ENCODE assay signal across 20 cellular contexts in the genomic region with DNA sequence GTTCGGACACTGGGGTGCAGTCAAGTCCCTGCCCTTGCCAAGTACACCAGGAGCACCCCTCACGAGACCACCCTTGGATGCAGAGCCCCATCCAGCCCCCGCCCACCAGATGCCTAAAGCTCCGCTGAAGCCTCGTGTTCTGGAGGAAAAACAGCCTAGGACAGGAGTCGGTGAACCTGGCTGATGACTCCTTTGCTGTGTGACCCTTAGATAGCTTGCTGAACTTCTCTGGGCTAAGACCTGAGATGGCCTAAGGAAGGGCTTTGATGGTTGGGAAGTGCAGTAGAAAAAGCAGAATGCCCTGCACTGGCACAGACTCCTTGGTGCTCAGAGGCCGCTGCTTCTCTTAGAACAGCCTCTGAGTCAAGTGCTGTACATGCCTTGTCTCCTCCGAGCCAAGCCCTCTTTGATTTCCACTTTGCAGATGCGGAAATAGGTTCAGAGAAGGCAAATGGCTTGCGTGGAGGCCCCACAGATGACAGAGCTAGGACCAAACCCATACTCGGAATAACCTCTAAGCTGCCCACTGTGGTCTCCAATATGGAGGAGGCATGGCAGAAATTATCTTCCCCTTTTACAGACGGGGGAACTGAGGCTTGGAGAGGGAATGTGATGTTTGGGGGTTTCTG.
"Had no signal": no experiment of that assay in that cellular context is flagged by ENCODE, and none has a peak within 500 bp of the region (broad histone marks: within the 10 kb centered on the region; RNA-seq: fewer than 3 reads in every experiment).

No MANE protein-coding gene starts in this region.

- H3K27ac ChIP-seq: colonic mucosa, heart left ventricle, ovary, right atrium auricular region, stomach, thyroid gland had no signal

- H3K27me3 ChIP-seq: ovary, right atrium auricular region, thyroid gland had no signal

- H3K27ac Mint-ChIP-seq: naive thymus-derived CD8-positive, alpha-beta T cell had no signal

- H3K4me1 ChIP-seq: right atrium auricular region, thyroid gland had no signal

- ATAC-seq: naive thymus-derived CD8-positive, alpha-beta T cell had no signal

- H3K36me3 Mint-ChIP-seq: naive thymus-derived CD8-positive, alpha-beta T cell; type B pancreatic cell had no signal

- FAIRE-seq: endothelial cell of umbilical vein, frontal cortex, islet of Langerhans, small intestine, urothelium cell line had no signal

- H3K36me3 ChIP-seq: colonic mucosa, heart left ventricle, ovary, right atrium auricular region, stomach, thyroid gland had no signal

- H3K4me3 ChIP-seq: colonic mucosa, heart left ventricle, mucosa of descending colon, ovary, right atrium auricular region, stomach, thyroid gland had no signal

- H3K4me3 Mint-ChIP-seq: endodermal cell, type B pancreatic cell had no signal

- H3K9me3 ChIP-seq: colonic mucosa, heart left ventricle, mucosa of descending colon, ovary, right atrium auricular region, stomach, thyroid gland had no signal

- H3K9me3 Mint-ChIP-seq: endodermal cell; naive thymus-derived CD8-positive, alpha-beta T cell; type B pancreatic cell had no signal

- DNase-seq: dermis blood vessel endothelial cell; effector CD4-positive, alpha-beta T cell; kidney glomerular epithelial cell; mucosa of descending colon; ovary; small intestine; stimulated activated CD4-positive, alpha-beta T cell treated with anti-CD3 and anti-CD28 coated beads, Interleukin-12 subunit alpha, Interleukin-12 subunit beta, amount 100 ng/mL, for 4 hours; stimulated activated naive CD4-positive, alpha-beta T cell; stomach; thyroid gland had no signal
